Comparison of ENCODE assay signal across 8 cellular contexts in genomic region chr2:58240595-58240937, GRCh38. TPM values are rescaled to one million over a fixed set of nuclear protein-coding genes. Genes with fewer than 3 reads are reported as not detected.
DNase-seq lines count a peak whose midpoint lies in the region; ATAC-seq and TF ChIP-seq lines count a peak whose summit lies in the region.

No MANE protein-coding gene starts in this region.

- H3K4me3 ChIP-seq in DOHH2 (ENCODE audit: low read length) (peak overlapping the region; percentile 96), Peyer's patch (peak overlapping the region; percentile 74 to 93 (median 87)), epithelial cell of esophagus (ENCODE audit: low read length) (peak overlapping the region; percentile 91)

- DNase-seq in HFFc6 (no peak), Peyer's patch (no peak), epithelial cell of esophagus (ENCODE audit: low read depth) (peak; percentile 46), nephron progenitor cell (no peak), COLO668 (lab: John Stamatoyannopoulos, UW; ENCODE audit: unreplicated experiment) (no peak)
- no peak for DNase-seq in activated CD4-positive, alpha-beta T cell treated with anti-CD3 and anti-CD28 coated beads for 1 hour

- H3F3A ChIP-seq in DOHH2 (ENCODE audit: control insufficient read depth, insufficient read depth): no peaks in the 10 kb centered on the region

- H3K36me3 ChIP-seq in DOHH2 (ENCODE audit: control insufficient read depth, low read length) (peaks cover 5% of the 10 kb centered on the region; the same call in 1 of the 2 replicates), Peyer's patch (no peaks in the 10 kb centered on the region)

- peaks cover 7% of the 10 kb centered on the region for H3K36me3 Mint-ChIP-seq in HFFc6 (ENCODE audit: low read depth)
- peaks cover 24% of the 10 kb centered on the region for H3K36me3 Mint-ChIP-seq in nephron progenitor cell (ENCODE audit: low read depth)

- H3K27me3 ChIP-seq in DOHH2 (ENCODE audit: control insufficient read depth, low read length) (no peaks in the 10 kb centered on the region), Peyer's patch (no peaks in the 10 kb centered on the region)

- peaks cover 27% of the 10 kb centered on the region for H3K4me1 ChIP-seq in DOHH2 (ENCODE audit: control insufficient read depth, low read length)
- H3K4me1 ChIP-seq in Peyer's patch: peaks cover 0 to 7% (median 4%) of the 10 kb centered on the region in 4 donors

- H3K4me3 Mint-ChIP-seq in HFFc6 (peak overlapping the region; percentile 96), nephron progenitor cell (peak overlapping the region; percentile 98)

- ATAC-seq in HG02981 (IDR thresholded peaks at IDR 0.05; ENCODE audit: unreplicated experiment): no peak

- no peak for TF ChIP-seq CTCF in DOHH2 (IDR thresholded peaks at IDR 0.05; ENCODE audit: low read depth, low read length, poor library complexity, severe bottlenecking)
- no peak for TF ChIP-seq CTCF in HFFc6 (IDR thresholded peaks at IDR 0.05)
- no peak for TF ChIP-seq CTCF in Peyer's patch (IDR thresholded peaks at IDR 0.05)
- TF ChIP-seq CTCF in epithelial cell of esophagus (IDR thresholded peaks at IDR 0.05; ENCODE audit: insufficient read depth, low read depth, low read length, missing control alignments): no peak
- no peak for TF ChIP-seq CTCF in nephron progenitor cell (IDR thresholded peaks at IDR 0.05)

- H3K27ac ChIP-seq in DOHH2 (ENCODE audit: low read depth, low read length): peak overlapping the region; percentile 88
- H3K27ac ChIP-seq in Peyer's patch: peak overlapping the region; percentile 82 to 86 (median 84)

- H3K27ac Mint-ChIP-seq in HFFc6 (peak overlapping the region; percentile 89; the same call in 1 of the 2 replicates), nephron progenitor cell (peak overlapping the region; percentile 100)

- no peak for TF ChIP-seq POLR2A in Peyer's patch (IDR thresholded peaks at IDR 0.05)

- H3K9me3 ChIP-seq in DOHH2 (ENCODE audit: control insufficient read depth, insufficient read depth, low read length) (no peaks in the 10 kb centered on the region), Peyer's patch (no peaks in the 10 kb centered on the region)

- peak overlapping the region; percentile 67 for H3K4me2 ChIP-seq in DOHH2 (ENCODE audit: low read length)

- H3K27me3 Mint-ChIP-seq in HFFc6 (ENCODE audit: insufficient read depth) (peaks cover 6% of the 10 kb centered on the region), nephron progenitor cell (ENCODE audit: low read depth, poor library complexity) (no peaks in the 10 kb centered on the region)

- no peaks in the 10 kb centered on the region for H3K9me2 ChIP-seq in DOHH2 (replicated peaks; ENCODE audit: control insufficient read depth, low read length)

- H3K9me3 Mint-ChIP-seq in HFFc6: no peaks in the 10 kb centered on the region
- peaks cover 30% of the 10 kb centered on the region for H3K9me3 Mint-ChIP-seq in nephron progenitor cell

- peaks cover 55% of the 10 kb centered on the region for H3K79me2 ChIP-seq in DOHH2 (ENCODE audit: control insufficient read depth, low read length)

- no peaks in the 10 kb centered on the region for H4K20me1 ChIP-seq in DOHH2 (ENCODE audit: control insufficient read depth, insufficient read depth, low read depth, low read length)

- H3K4me1 Mint-ChIP-seq in HFFc6 (ENCODE audit: low read depth) (peaks cover 38% of the 10 kb centered on the region), nephron progenitor cell (peaks cover 34% of the 10 kb centered on the region)

RNA-seq across cellular contexts. Expression of gene FANCL, which starts 0.6 kb away (rescaled TPM):
- 10 to 100 TPM in 1 of 6 experiments, 1 to 10 TPM in 5; 5.5 to 11.6 (median 7.6) TPM for total RNA-seq in HFFc6 (2021; fragmentation: NEBNext Ultra II Directional; extraction: Animal tissue kit (Norgen Biotek cat#: 25700))
- total RNA-seq in Peyer's patch: 10 to 100 TPM; 28.5 to 42.7 (median 36.5) TPM
